In the genomic region with DNA sequence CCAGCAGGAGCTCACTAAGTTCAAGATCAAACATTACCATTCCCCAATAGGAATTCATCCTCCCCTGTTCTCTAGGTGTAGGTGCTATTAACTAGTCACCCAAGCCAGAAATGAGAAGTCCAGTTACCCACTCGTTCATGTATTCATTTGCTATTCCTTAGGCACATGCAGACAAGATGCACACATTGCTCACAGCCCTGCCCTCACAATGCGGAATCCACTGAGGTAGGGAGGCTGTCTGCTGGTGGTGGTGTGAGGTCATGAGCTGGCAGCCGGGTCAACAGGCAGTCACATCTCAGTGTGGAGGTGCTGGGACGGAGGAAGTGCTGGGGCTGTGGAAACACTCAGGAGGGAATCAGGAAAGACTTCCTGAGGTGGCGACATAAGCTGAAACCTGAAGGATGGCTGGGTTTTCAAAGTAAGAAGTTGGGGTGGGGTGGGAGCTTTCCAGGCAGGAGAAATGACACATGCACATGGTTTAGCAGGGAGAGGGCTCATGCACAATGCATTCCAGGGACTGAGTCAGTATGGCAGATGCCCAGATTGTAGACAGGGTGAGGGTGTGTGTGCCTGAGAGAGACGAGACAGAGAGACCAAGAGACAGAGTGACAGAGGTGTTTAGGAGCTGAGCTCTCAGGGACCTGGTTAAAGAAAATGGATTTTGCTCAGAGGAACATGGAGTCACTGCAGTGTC, we compare ENCODE assay signal across 13 cellular contexts.
DNase-seq lines count a peak whose midpoint lies in the region; ATAC-seq and TF ChIP-seq lines count a peak whose summit lies in the region.
"Had no signal": no experiment of that assay in that cellular context is flagged by ENCODE, and none has a peak within 500 bp of the region (broad histone marks: within the 10 kb centered on the region; RNA-seq: fewer than 3 reads in every experiment).

No MANE protein-coding gene starts in this region.

- ATAC-seq in stimulated activated effector memory CD8-positive, alpha-beta T cell treated with anti-CD3 and anti-CD28 coated beads, Interleukin-12 subunit alpha, Interleukin-12 subunit beta, amount 100 ng/mL, for 72 hours, result peak; percentile 26
- ATAC-seq in GM21825 (IDR thresholded peaks at IDR 0.05; ENCODE audit: unreplicated experiment), result no peak
- ATAC-seq in GM21723 (IDR thresholded peaks at IDR 0.05; ENCODE audit: unreplicated experiment), result no peak
- ATAC-seq: natural killer cell had no signal

- intact Hi-C loops in tibial artery (cut with DNase I; ENCODE audit: low total_unique reads), result no loop called here

- H3K4me1 ChIP-seq in tibial artery, result no peaks in the 10 kb centered on the region

- H3K36me3 Mint-ChIP-seq in stimulated activated effector memory CD8-positive, alpha-beta T cell treated with anti-CD3 and anti-CD28 coated beads, Interleukin-12 subunit alpha, Interleukin-12 subunit beta, amount 100 ng/mL, for 72 hours, result peaks cover 13% of the 10 kb centered on the region
- H3K36me3 Mint-ChIP-seq: natural killer cell had no signal

- no peaks in the 10 kb centered on the region for H3K9me3 Mint-ChIP-seq in stimulated activated effector memory CD8-positive, alpha-beta T cell treated with anti-CD3 and anti-CD28 coated beads, Interleukin-12 subunit alpha, Interleukin-12 subunit beta, amount 100 ng/mL, for 72 hours
- H3K9me3 Mint-ChIP-seq: natural killer cell had no signal

- no peak overlapping the region for H3K4me3 Mint-ChIP-seq in stimulated activated effector memory CD8-positive, alpha-beta T cell treated with anti-CD3 and anti-CD28 coated beads, Interleukin-12 subunit alpha, Interleukin-12 subunit beta, amount 100 ng/mL, for 72 hours
- H3K4me3 Mint-ChIP-seq: natural killer cell had no signal

- H3K36me3 ChIP-seq in tibial artery, result peaks cover 0 to 9% (median 0%) of the 10 kb centered on the region in 3 donors

- H3K27ac Mint-ChIP-seq in stimulated activated effector memory CD8-positive, alpha-beta T cell treated with anti-CD3 and anti-CD28 coated beads, Interleukin-12 subunit alpha, Interleukin-12 subunit beta, amount 100 ng/mL, for 72 hours, result peak overlapping the region; percentile 27
- H3K27ac Mint-ChIP-seq: natural killer cell had no signal

- H3K4me3 ChIP-seq in fibroblast of the aortic adventitia (ENCODE audit: low read depth, low read length) (no peak overlapping the region), tibial artery (no peak overlapping the region)

- DNase-seq in DMS 273 (lab: John Stamatoyannopoulos, UW; ENCODE audit: unreplicated experiment) (peak; percentile 21), DMS 273 treated with DMSO at 0.1 percent for 48 hours (lab: John Stamatoyannopoulos, UW) (no peak), SW480 (ENCODE audit: low spot score) (peak; percentile 55), fibroblast of the aortic adventitia (ENCODE audit: low read depth) (peak; percentile 84), tibial artery (no peak)
- no peak for DNase-seq in stimulated activated effector memory CD8-positive, alpha-beta T cell treated with anti-CD3 and anti-CD28 coated beads, Interleukin-12 subunit alpha, Interleukin-12 subunit beta, amount 100 ng/mL, for 72 hours (ENCODE audit: low spot score in 2 of 2)
- DNase-seq: cerebellar nuclear complex; natural killer cell; NCI-H510A; stimulated activated CD4-positive, alpha-beta T cell treated with anti-CD3 and anti-CD28 coated beads, Interleukin-4, amount 100 ng/mL, for 24 hours had no signal

- no peaks in the 10 kb centered on the region for H3K27me3 ChIP-seq in tibial artery

- peaks cover 27% of the 10 kb centered on the region for H3K4me1 Mint-ChIP-seq in stimulated activated effector memory CD8-positive, alpha-beta T cell treated with anti-CD3 and anti-CD28 coated beads, Interleukin-12 subunit alpha, Interleukin-12 subunit beta, amount 100 ng/mL, for 72 hours

- no peak for TF ChIP-seq CTCF in fibroblast of the aortic adventitia (IDR thresholded peaks at IDR 0.05; ENCODE audit: insufficient read depth, low read length)
- TF ChIP-seq CTCF in tibial artery (IDR thresholded peaks at IDR 0.05), result no peak

- no peak overlapping the region for H3K27ac ChIP-seq in tibial artery
- H3K27ac ChIP-seq: 22Rv1 had no signal

- peaks cover 0 to 5% (median 0%) of the 10 kb centered on the region in 3 donors for H3K9me3 ChIP-seq in tibial artery

Comparison
In these comparisons a context has a peak if more than half of its experiments do, and no peak if none do; other contexts are left out.
1. DNase-seq: peak in DMS 273 (single experiment), SW480 (single experiment) and fibroblast of the aortic adventitia (single experiment); none in DMS 273 treated with DMSO at 0.1 percent for 48 hours (single experiment), stimulated activated effector memory CD8-positive, alpha-beta T cell treated with anti-CD3 and anti-CD28 coated beads, Interleukin-12 subunit alpha, Interleukin-12 subunit beta, amount 100 ng/mL, for 72 hours (0 of 2) and tibial artery (0 of 2).